In the genomic region with DNA sequence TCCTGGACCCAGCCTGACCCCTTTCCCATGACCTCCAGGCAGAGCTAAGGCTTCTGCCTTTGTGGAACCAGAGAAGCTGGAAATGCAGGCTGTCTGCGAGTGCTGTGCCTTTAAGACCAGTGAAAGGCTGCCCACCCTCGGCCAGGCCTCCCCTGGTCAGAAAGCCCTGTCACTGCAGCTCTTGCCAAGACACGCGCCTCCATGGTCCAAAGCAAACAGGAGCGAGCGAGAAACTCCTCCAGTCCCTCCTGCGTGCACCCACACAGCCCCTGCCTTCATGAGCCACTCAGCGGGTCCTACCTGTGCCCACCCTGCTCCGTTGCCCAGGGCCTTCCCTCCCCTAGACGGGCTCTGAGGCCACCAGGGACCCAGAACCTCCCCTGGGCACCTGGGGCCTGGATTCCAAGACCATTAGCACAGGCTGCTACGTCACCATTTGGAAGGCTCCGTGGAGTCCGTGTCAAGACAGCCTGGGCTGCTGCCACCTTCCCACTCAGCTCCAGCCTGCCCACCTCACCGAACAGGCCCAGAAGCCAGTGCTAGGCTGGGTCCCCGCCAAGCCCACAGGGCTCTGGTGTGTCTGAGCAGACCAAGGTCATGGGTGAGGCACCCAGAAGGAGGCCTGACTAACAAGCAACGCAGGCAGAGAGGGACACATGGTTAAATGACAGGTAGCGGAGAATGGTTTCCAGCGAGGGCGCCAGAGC, we compare ENCODE assay signal across 10 cellular contexts.
A peak's percentile ranks its signal among the peaks of the same experiment; 100 is the strongest.
DNase-seq lines count a peak whose midpoint lies in the region; ATAC-seq, FAIRE-seq and TF ChIP-seq lines count a peak whose summit lies in the region.
"Had no signal": no experiment of that assay in that cellular context is flagged by ENCODE, and none has a peak within 500 bp of the region (broad histone marks: within the 10 kb centered on the region; RNA-seq: fewer than 3 reads in every experiment).

No MANE protein-coding gene starts in this region.

- no peaks in the 10 kb centered on the region for H3K9me3 Mint-ChIP-seq in type B pancreatic cell
- H3K9me3 Mint-ChIP-seq: activated T-cell treated with anti-CD3 and anti-CD28 coated beads, Interleukin-2, amount 50 U/mL, for 24 hours had no signal

- H2AFZ ChIP-seq in H1 (ENCODE audit: low read length): no peak overlapping the region

- H2BK12ac ChIP-seq in H1 (ENCODE audit: low read depth, low read length): peak overlapping the region; percentile 94

- TF ChIP-seq RAD21 in H1 (IDR thresholded peaks at IDR 0.05 in 1 of 2, conservative IDR thresholded peaks at IDR 0.05 in 1 of 2; ENCODE audit: low read depth in 2 of 2, low read length in 2 of 2): no peak
- TF ChIP-seq RAD21 in liver (IDR thresholded peaks at IDR 0.05): no peak

- peak overlapping the region; percentile 80 for H3K4ac ChIP-seq in H1 (replicated peaks; ENCODE audit: insufficient read length, low read depth, low read length)

- H4K91ac ChIP-seq in H1 (replicated peaks; ENCODE audit: insufficient read length, low read length): peak overlapping the region; percentile 90

- peaks cover 3% of the 10 kb centered on the region for H3K36me3 Mint-ChIP-seq in type B pancreatic cell

- peak overlapping the region; percentile 99 for H2BK20ac ChIP-seq in H1 (ENCODE audit: low read length)

- H2AK5ac ChIP-seq in H1 (ENCODE audit: low read depth, low read length): peak overlapping the region; percentile 94

- H3K18ac ChIP-seq in H1 (ENCODE audit: extremely low read depth, low read length): peak overlapping the region; percentile 75

- peak overlapping the region; percentile 88; the same call in 1 of the 2 replicates for H2BK15ac ChIP-seq in H1 (ENCODE audit: low read length)

- no peak for ATAC-seq in HG02884 (IDR thresholded peaks at IDR 0.05; ENCODE audit: unreplicated experiment)

- no peak overlapping the region for H3K27ac Mint-ChIP-seq in type B pancreatic cell
- H3K27ac Mint-ChIP-seq: activated T-cell treated with anti-CD3 and anti-CD28 coated beads, Interleukin-2, amount 50 U/mL, for 24 hours had no signal

- peaks cover 4% of the 10 kb centered on the region; the same call in 1 of the 2 replicates for H3K79me1 ChIP-seq in H1 (ENCODE audit: low read depth, low read length)

- peaks cover 19% of the 10 kb centered on the region for H3K4me1 Mint-ChIP-seq in type B pancreatic cell (ENCODE audit: unreplicated experiment)

- no peak overlapping the region; a peak in 2 of 7 replicates for H3K9ac ChIP-seq in H1 (replicated peaks in 1 of 4; ENCODE audit: extremely low read depth in 1 of 4, low read depth in 3 of 4, low read length in 3 of 4)
- no peak overlapping the region for H3K9ac ChIP-seq in liver (ENCODE audit: low read depth in 1 of 2, low read length in 2 of 2)
- peak overlapping the region; percentile 42 to 47 for H3K9ac ChIP-seq in stomach smooth muscle (ENCODE audit: low read length in 2 of 2)

- no peak overlapping the region for H3K23ac ChIP-seq in H1 (ENCODE audit: insufficient read length)

- H4K8ac ChIP-seq in H1 (ENCODE audit: extremely low read depth, insufficient read depth, low read length): peak overlapping the region; percentile 85; the same call in 1 of the 2 replicates

- no peak overlapping the region for H3K14ac ChIP-seq in H1 (ENCODE audit: insufficient read length)

- H3K9me3 ChIP-seq in H1 (ENCODE audit: insufficient read depth in 2 of 2, low read depth in 1 of 2, low read length in 1 of 2): no peaks in the 10 kb centered on the region
- no peaks in the 10 kb centered on the region for H3K9me3 ChIP-seq in liver (ENCODE audit: control insufficient read depth in 4 of 4, low read length in 3 of 4)
- no peaks in the 10 kb centered on the region for H3K9me3 ChIP-seq in stomach smooth muscle (ENCODE audit: control insufficient read depth in 2 of 2, low read length in 2 of 2)

- no peak overlapping the region for H3K4me3 Mint-ChIP-seq in type B pancreatic cell
- H3K4me3 Mint-ChIP-seq: activated T-cell treated with anti-CD3 and anti-CD28 coated beads, Interleukin-2, amount 50 U/mL, for 24 hours had no signal

- no peaks in the 10 kb centered on the region; a peak in 1 of 4 replicates for H3K79me2 ChIP-seq in H1 (ENCODE audit: control insufficient read depth in 1 of 2, insufficient read depth in 2 of 2, low read length in 2 of 2)

- no peaks in the 10 kb centered on the region for H3K36me3 ChIP-seq in H1 (ENCODE audit: control insufficient read depth in 2 of 4, insufficient read depth in 4 of 4, low read length in 3 of 4)
- peaks cover 0 to 14% (median 3%) of the 10 kb centered on the region in 4 donors for H3K36me3 ChIP-seq in liver (ENCODE audit: control insufficient read depth in 4 of 4, insufficient read depth in 3 of 4, low read depth in 1 of 4, low read length in 3 of 4)
- peaks cover 3 to 14% of the 10 kb centered on the region in 2 donors for H3K36me3 ChIP-seq in stomach smooth muscle (ENCODE audit: control insufficient read depth in 2 of 2, insufficient read depth in 2 of 2, low read length in 2 of 2)

- H2BK5ac ChIP-seq in H1 (ENCODE audit: low read depth, low read length): peak overlapping the region; percentile 90

- H3K4me1 ChIP-seq in H1 (replicated peaks in 1 of 4; ENCODE audit: control insufficient read depth in 3 of 4, insufficient read depth in 4 of 4, low read length in 3 of 4) (peaks cover 8 to 35% (median 27%) of the 10 kb centered on the region in 4 experiments), liver (ENCODE audit: control insufficient read depth in 4 of 4, insufficient read depth in 4 of 4, low read length in 3 of 4) (peaks cover 0 to 23% (median 18%) of the 10 kb centered on the region in 4 donors), stomach smooth muscle (ENCODE audit: control insufficient read depth, insufficient read depth, low read length) (peaks cover 59% of the 10 kb centered on the region)

- TF ChIP-seq POLR2A in H1 (IDR thresholded peaks at IDR 0.05; ENCODE audit: control extremely low read depth in 1 of 2, low read depth in 2 of 2, low read length in 2 of 2): no peak

- WGBS in H1 (ENCODE audit: extremely low coverage in 1 of 2, insufficient coverage in 1 of 2, insufficient read length in 1 of 2, insufficient replicate concordance in 2 of 2, low coverage in 1 of 2, low lambda C conversion rate in 2 of 2, missing lambda C conversion rate in 1 of 2), 2 experiments: 82% methylated on average over 15 of the region's 19 CpGs; no CpG with 5 or more reads in 1 of the 2 experiments
- 62% methylated on average over 19 of the region's 19 CpGs for WGBS in liver

- H3K27ac ChIP-seq in H1 (ENCODE audit: low read depth, low read length) (no peak overlapping the region), liver (ENCODE audit: low read depth in 1 of 2, low read length in 2 of 2) (peak overlapping the region; percentile 43 to 63), stomach smooth muscle (ENCODE audit: low read length) (peak overlapping the region; percentile 84)

- H3K4me3 ChIP-seq in H1 (ENCODE audit: extremely low read depth in 1 of 4, insufficient read depth in 2 of 4, low read depth in 3 of 4, low read length in 4 of 4): no peak overlapping the region
- H3K4me3 ChIP-seq in liver (ENCODE audit: low read depth in 1 of 3, low read length in 3 of 3): no peak overlapping the region
- H3K4me3 ChIP-seq in stomach smooth muscle (ENCODE audit: low read length in 2 of 2): peak overlapping the region; percentile 12 to 57

- TF ChIP-seq CTCF in H1 (IDR thresholded peaks at IDR 0.05; ENCODE audit: control extremely low read depth in 1 of 3, insufficient read depth in 1 of 3, low read depth in 1 of 3, low read length in 3 of 3) (no peak), liver (IDR thresholded peaks at IDR 0.05; ENCODE audit: low read depth, low read length, missing input control) (no peak), type B pancreatic cell (conservative IDR thresholded peaks at IDR 0.05) (no peak)

- H4K5ac ChIP-seq in H1 (ENCODE audit: insufficient read length, low read depth, low read length): no peak overlapping the region

- CTCF ChIA-PET in H1 (lab: Charles Lee; ENCODE audit: partially characterized antibody): interaction anchor here (0.6 to 10.0 kb wide), 15 partner anchors 10 to 92 kb away, joined by 3 to 95 read pairs (median 9); no protein-coding TSS in a partner anchor

- H3K27me3 ChIP-seq in H1 (replicated peaks in 1 of 4; ENCODE audit: control insufficient read depth in 3 of 4, extremely low read depth in 1 of 4, insufficient read depth in 3 of 4, low read length in 3 of 4) (no peaks in the 10 kb centered on the region), liver (ENCODE audit: control insufficient read depth in 4 of 4, insufficient read depth in 4 of 4, low read length in 3 of 4) (no peaks in the 10 kb centered on the region), stomach smooth muscle (ENCODE audit: control insufficient read depth in 1 of 2, insufficient read depth in 2 of 2, low read length in 2 of 2) (no peaks in the 10 kb centered on the region)

- DNase-seq in GOT3 (lab: John Stamatoyannopoulos, UW): peak; percentile 39
- DNase-seq in H1 (ENCODE audit: low read depth in 1 of 2, low spot score in 2 of 2): no peak
- DNase-seq in COR-L47 (lab: John Stamatoyannopoulos, UW): no peak
- no peak for DNase-seq in stimulated activated CD8-positive, alpha-beta memory T cell treated with anti-CD3 and anti-CD28 coated beads, Interleukin-4, amount 100 ng/mL, for 48 hours
- no peak for DNase-seq in type B pancreatic cell (ENCODE audit: extremely low spot score, unreplicated experiment)
- DNase-seq: activated T-cell treated with anti-CD3 and anti-CD28 coated beads, Interleukin-2, amount 50 U/mL, for 24 hours; NCI-H1436 had no signal

- POLR2A ChIA-PET in H1 (lab: Charles Lee; ENCODE audit: partially characterized antibody): interaction anchor here (1.0 to 4.0 kb wide), 5 partner anchors 9 to 23 kb away, joined by 3 to 20 read pairs (median 5); no protein-coding TSS in a partner anchor

- TF ChIP-seq EP300 in H1 (IDR thresholded peaks at IDR 0.05; ENCODE audit: borderline replicate concordance in 1 of 2, low read depth in 2 of 2, low read length in 2 of 2): no peak

- H3K56ac ChIP-seq in H1 (replicated peaks; ENCODE audit: insufficient read length, low read depth, low read length): no peak overlapping the region

- FAIRE-seq in H1 (lab: Jason Lieb, UNC): no peak

- H3K4me2 ChIP-seq in H1 (ENCODE audit: insufficient read depth in 1 of 2, low read depth in 2 of 2, low read length in 2 of 2): no peak overlapping the region

- no peaks in the 10 kb centered on the region for H3K27me3 Mint-ChIP-seq in type B pancreatic cell
- H3K27me3 Mint-ChIP-seq: activated T-cell treated with anti-CD3 and anti-CD28 coated beads, Interleukin-2, amount 50 U/mL, for 24 hours had no signal

- H4K20me1 ChIP-seq in H1 (replicated peaks in 1 of 2; ENCODE audit: control insufficient read depth in 1 of 2, insufficient read depth in 2 of 2, low read length in 2 of 2): no peaks in the 10 kb centered on the region

- H2BK120ac ChIP-seq in H1 (replicated peaks; ENCODE audit: low read depth, low read length): peak overlapping the region; percentile 77

- H3K23me2 ChIP-seq in H1 (ENCODE audit: low read depth, low read length): no peaks in the 10 kb centered on the region

TF ChIP-seq in H1, 55 proteins besides CTCF, POLR2A, EP300 and RAD21 (continues in another document):
- no peak for TF ChIP-seq NANOG (IDR thresholded peaks at IDR 0.05; ENCODE audit: insufficient read depth, low read depth, low read length, poor library complexity, severe bottlenecking)

Comparison
In these comparisons a context has a peak if more than half of its experiments do, and no peak if none do; other contexts are left out.
1. H3K4me3 ChIP-seq: peak in stomach smooth muscle (2 of 2); none in H1 (0 of 4) and liver (0 of 3).
2. H3K9ac ChIP-seq: peak in stomach smooth muscle (2 of 2); none in H1 (0 of 4) and liver (0 of 2).